ENCODE assay signal across 27 cellular contexts in genomic region chr14:76287063-76287462, GRCh38.
A peak's percentile ranks its signal among the peaks of the same experiment; 100 is the strongest.
DNase-seq lines count a peak whose midpoint lies in the region; ATAC-seq, FAIRE-seq and TF ChIP-seq lines count a peak whose summit lies in the region.
"Had no signal": no experiment of that assay in that cellular context is flagged by ENCODE, and none has a peak within 500 bp of the region (broad histone marks: within the 10 kb centered on the region; RNA-seq: fewer than 3 reads in every experiment).

No MANE protein-coding gene starts in this region.

- whole genome bisulfite sequencing in small intestine, 3 donors = 83 to 100% (median 92%) methylated on average over 1 of the region's 1 CpG

- no peak overlapping the region for H3K4me3 ChIP-seq in small intestine (ENCODE audit: low read depth in 1 of 2, low read length in 2 of 2)
- H3K4me3 ChIP-seq: A549; BLaER1 treated with 17β-estradiol and CSF1 and Interleukin-3, amounts not matched to agents 10 nM and 100 nM; HAP-1 had no signal

- H3K27me3 ChIP-seq in small intestine (ENCODE audit: control insufficient read depth in 2 of 2, insufficient read depth in 2 of 2, low read length in 2 of 2) = peaks cover 0 to 2% of the 10 kb centered on the region in 2 donors
- H3K27me3 ChIP-seq: BLaER1 treated with 17β-estradiol and CSF1 and Interleukin-3, amounts not matched to agents 10 nM and 100 nM had no signal

- H3K27ac ChIP-seq in small intestine (ENCODE audit: low read depth in 1 of 2, low read length in 1 of 2) = no peak overlapping the region
- H3K27ac ChIP-seq: 22Rv1; A549; BLaER1 treated with 17β-estradiol and CSF1 and Interleukin-3, amounts not matched to agents 10 nM and 100 nM had no signal

- H3K27me3 Mint-ChIP-seq in WTC11 (ENCODE audit: low read depth) = no peaks in the 10 kb centered on the region
- H3K27me3 Mint-ChIP-seq: CD4-positive, alpha-beta T cell had no signal

- 0 out of 2 replicates have a peak, but pooled peaks cover 6% of the 10 kb centered on the region for H3K9me3 Mint-ChIP-seq in WTC11
- H3K9me3 Mint-ChIP-seq: CD4-positive, alpha-beta T cell; CD8-positive, alpha-beta memory T cell; HFFc6 had no signal

- no peaks in the 10 kb centered on the region for H3K4me1 Mint-ChIP-seq in WTC11
- H3K4me1 Mint-ChIP-seq: CD14-positive monocyte; CD8-positive, alpha-beta memory T cell had no signal

- H3K36me3 ChIP-seq in small intestine (ENCODE audit: control insufficient read depth in 2 of 2, insufficient read depth in 2 of 2, low read length in 2 of 2) = no peaks in the 10 kb centered on the region
- H3K36me3 ChIP-seq: BE2C; BLaER1 treated with 17β-estradiol and CSF1 and Interleukin-3, amounts not matched to agents 10 nM and 100 nM; HAP-1 had no signal

- no peak overlapping the region for H3K27ac Mint-ChIP-seq in WTC11
- H3K27ac Mint-ChIP-seq: CD14-positive monocyte; CD4-positive, alpha-beta T cell; CD8-positive, alpha-beta memory T cell; HFFc6 had no signal

- no peaks in the 10 kb centered on the region for H3K9me3 ChIP-seq in small intestine (ENCODE audit: control insufficient read depth, low read depth)
- H3K9me3 ChIP-seq: A549, BE2C, HAP-1 had no signal

- TF ChIP-seq CTCF in WTC11 (IDR thresholded peaks at IDR 0.05) = no peak

- no peak for DNase-seq in WTC11 (ENCODE audit: low spot score)
- DNase-seq in frontal cortex (ENCODE audit: low spot score in 2 of 2) = no peak
- no peak for DNase-seq in small intestine
- no peak for DNase-seq in erythroblast (lab: John Stamatoyannopoulos, UW)
- no peak for DNase-seq in retina
- DNase-seq: ACHN; AML-193; BE2C; CD4-positive, alpha-beta T cell; CD8-positive, alpha-beta memory T cell; DMS 273 treated with DMSO at 0.1 percent for 48 hours; DMS79; EL; GF-D8; GOT3; HFFc6 had no signal

- CTCF ChIA-PET in WTC11 (lab: Charles Lee) = no interaction called here

- FAIRE-seq in A204.1 (lab: Jason Lieb, UNC) (peak; percentile 85), frontal cortex (lab: Jason Lieb, UNC) (peak; percentile 89), small intestine (lab: Jason Lieb, UNC) (peak; percentile 93)
- FAIRE-seq: D721Med, GM12891, GM18507, H54 had no signal

- POLR2A ChIA-PET in WTC11 (lab: Charles Lee) = no interaction called here

- ATAC-seq in WTC11 (no peak), HG03039 (IDR thresholded peaks at IDR 0.05; ENCODE audit: unreplicated experiment) (no peak)
- ATAC-seq: A549 had no signal

- no peak for TF ChIP-seq POLR2A in erythroblast (IDR thresholded peaks at IDR 0.05; ENCODE audit: low read length)

- no peak overlapping the region for H3K4me3 Mint-ChIP-seq in WTC11
- H3K4me3 Mint-ChIP-seq: CD14-positive monocyte; CD4-positive, alpha-beta T cell; CD8-positive, alpha-beta memory T cell; HFFc6 had no signal

- no peaks in the 10 kb centered on the region for H3K4me1 ChIP-seq in small intestine (ENCODE audit: control insufficient read depth in 2 of 2, insufficient read depth in 1 of 2, low read depth in 1 of 2, low read length in 1 of 2)
- H3K4me1 ChIP-seq: A549; BE2C; BLaER1 treated with 17β-estradiol and CSF1 and Interleukin-3, amounts not matched to agents 10 nM and 100 nM; HAP-1 had no signal

- no peaks in the 10 kb centered on the region for H3K36me3 Mint-ChIP-seq in WTC11
- H3K36me3 Mint-ChIP-seq: CD14-positive monocyte had no signal

TF ChIP-seq in WTC11, 78 proteins besides CTCF, POLR2A, EP300 and RAD21:
- TF ChIP-seq GTF2I (CRISPR knock-in tag; conservative IDR thresholded peaks at IDR 0.05) (no peak), HMGA2 (CRISPR knock-in tag; IDR thresholded peaks at IDR 0.05) (peak; percentile 92)
